ENCODE assay signal across 1 cellular context in genomic region chr15:63191895-63192603, GRCh38.
TF ChIP-seq lines count a peak whose summit lies in the region.

No MANE protein-coding gene starts in this region.

TF ChIP-seq in K562, 482 proteins besides CTCF, POLR2A, EP300 and RAD21 (continued from another document and continues in another):
- TF ChIP-seq MCM2 (IDR thresholded peaks at IDR 0.05; ENCODE audit: low read depth) (no peak), PCBP1 (IDR thresholded peaks at IDR 0.05; ENCODE audit: low read depth, low read length, poor library complexity, severe bottlenecking) (no peak), E2F8 (IDR thresholded peaks at IDR 0.05; ENCODE audit: low read depth, partially characterized antibody) (no peak), ETS2 (tag; IDR thresholded peaks at IDR 0.05; ENCODE audit: borderline replicate concordance, poor library complexity, severe bottlenecking) (no peak), FOXA3 (CRISPR knock-in tag; conservative IDR thresholded peaks at IDR 0.05 in 1 of 2, IDR thresholded peaks at IDR 0.05 in 1 of 2) (no peak), MLLT1 (IDR thresholded peaks at IDR 0.05) (0 out of 4 replicates have a peak, but pooled peaks of 1 of the 2 experiments have one; percentile 31), HMG20A (CRISPR knock-in tag; conservative IDR thresholded peaks at IDR 0.05) (no peak), DPF2 (IDR thresholded peaks at IDR 0.05) (peak; percentile 91), TCF7 (IDR thresholded peaks at IDR 0.05; ENCODE audit: borderline replicate concordance) (no peak), ZMIZ1 (IDR thresholded peaks at IDR 0.05; ENCODE audit: low read depth in 2 of 2, low read length in 2 of 2) (no peak), ZBTB33 (CRISPR knock-in tag; IDR thresholded peaks at IDR 0.05) (no peak), TAL1 (IDR thresholded peaks at IDR 0.05) (peak; percentile 80; the same call in 1 of the 2 replicates), HNRNPK (IDR thresholded peaks at IDR 0.05; ENCODE audit: low read depth, low read length, poor library complexity, severe bottlenecking) (no peak), KDM1A (IDR thresholded peaks at IDR 0.05) (no peak), E2F6 (IDR thresholded peaks at IDR 0.05; ENCODE audit: borderline replicate concordance in 1 of 2, extremely low read depth in 1 of 2, insufficient read depth in 1 of 2, insufficient read length in 1 of 2, low read depth in 1 of 2, low read length in 1 of 2, poor library complexity in 1 of 2, severe bottlenecking in 1 of 2) (no peak), ARNT (IDR thresholded peaks at IDR 0.05) (no peak), ZBED1 (IDR thresholded peaks at IDR 0.05) (no peak), FOXK1 (CRISPR knock-in tag; IDR thresholded peaks at IDR 0.05; ENCODE audit: borderline replicate concordance) (no peak), PKNOX1 (IDR thresholded peaks at IDR 0.05) (peak; percentile 81), SRF (CRISPR knock-in tag; IDR thresholded peaks at IDR 0.05) (no peak), KLF10 (CRISPR knock-in tag; IDR thresholded peaks at IDR 0.05) (no peak), FOXA1 (IDR thresholded peaks at IDR 0.05; ENCODE audit: borderline replicate concordance) (no peak), POLR2AphosphoS5 (IDR thresholded peaks at IDR 0.05; ENCODE audit: control insufficient read depth, insufficient read depth, low read depth, low read length) (peak; percentile 73), CTBP1 (IDR thresholded peaks at IDR 0.05; ENCODE audit: borderline replicate concordance) (no peak; the same call in 1 of the 2 replicates), MEF2D (tag; conservative IDR thresholded peaks at IDR 0.05; ENCODE audit: low read depth) (no peak), FIP1L1 (IDR thresholded peaks at IDR 0.05; ENCODE audit: low read depth, low read length, poor library complexity, severe bottlenecking) (no peak), ZKSCAN1 (IDR thresholded peaks at IDR 0.05; ENCODE audit: low read depth, low read length) (no peak), ELF1 (tag; IDR thresholded peaks at IDR 0.05) (no peak), ZNF282 (CRISPR knock-in tag; IDR thresholded peaks at IDR 0.05) (no peak), TGIF2 (CRISPR knock-in tag; IDR thresholded peaks at IDR 0.05) (no peak), RBM15 (IDR thresholded peaks at IDR 0.05; ENCODE audit: insufficient read depth, low read length) (no peak), GMEB1 (CRISPR knock-in tag; IDR thresholded peaks at IDR 0.05) (no peak), FOXP1 (CRISPR knock-in tag; IDR thresholded peaks at IDR 0.05) (no peak), NFATC3 (IDR thresholded peaks at IDR 0.05) (no peak), ATF2 (CRISPR knock-in tag; IDR thresholded peaks at IDR 0.05) (no peak), BACH1 (tag; IDR thresholded peaks at IDR 0.05) (peak; percentile 11; the same call in 1 of the 2 replicates), SMARCB1 (IDR thresholded peaks at IDR 0.05; ENCODE audit: insufficient read length, low read depth) (no peak), BRF2 (IDR thresholded peaks at IDR 0.05; ENCODE audit: borderline replicate concordance, insufficient read depth, insufficient read length) (no peak), ZBTB11 (CRISPR knock-in tag; IDR thresholded peaks at IDR 0.05) (no peak), SMC3 (conservative IDR thresholded peaks at IDR 0.05; ENCODE audit: insufficient read depth, low read depth, low read length) (no peak), CBX1 (IDR thresholded peaks at IDR 0.05; ENCODE audit: low read depth) (no peak), ZNF707 (CRISPR knock-in tag; conservative IDR thresholded peaks at IDR 0.05) (no peak), KAT7 (CRISPR knock-in tag; IDR thresholded peaks at IDR 0.05; ENCODE audit: borderline replicate concordance) (no peak), GATA2 (CRISPR knock-in tag; IDR thresholded peaks at IDR 0.05) (peak; percentile 65), RBM14 (IDR thresholded peaks at IDR 0.05; ENCODE audit: borderline replicate concordance, insufficient read depth, low read depth, low read length) (no peak), CREB1 (IDR thresholded peaks at IDR 0.05) (no peak; the same call in 1 of the 2 replicates), CREB1 (CRISPR knock-in tag; IDR thresholded peaks at IDR 0.05) (no peak)
